Comparison of ENCODE assay signal across 25 cellular contexts in genomic region chr2:44009136-44009744, GRCh38. TPM values are rescaled to one million over a fixed set of nuclear protein-coding genes. Genes with fewer than 3 reads are reported as not detected.
DNase-seq lines count a peak whose midpoint lies in the region; ATAC-seq and TF ChIP-seq lines count a peak whose summit lies in the region.
"Had no signal": no experiment of that assay in that cellular context is flagged by ENCODE, and none has a peak within 500 bp of the region (broad histone marks: within the 10 kb centered on the region; RNA-seq: fewer than 3 reads in every experiment).

No MANE protein-coding gene starts in this region.

- no peaks in the 10 kb centered on the region for H3K36me3 Mint-ChIP-seq in GM23338 (ENCODE audit: low read depth)

- H3K4me3 ChIP-seq in GM23338: no peak overlapping the region
- H3K4me3 ChIP-seq in spleen: no peak overlapping the region
- H3K4me3 ChIP-seq in stomach: no peak overlapping the region
- H3K4me3 ChIP-seq: lung, mucosa of descending colon, SK-N-MC had no signal

- H3K4me1 Mint-ChIP-seq in GM23338: peaks cover 15% of the 10 kb centered on the region
- H3K4me1 Mint-ChIP-seq: nephron progenitor cell had no signal

- WGBS in spleen, 5 donors: 65 to 74% (median 68%) methylated on average over 3 of the region's 3 CpGs
- WGBS in stomach, 5 donors: 71 to 83% (median 73%) methylated on average over 3 of the region's 3 CpGs

- H3K4me1 ChIP-seq in GM23338 (ENCODE audit: insufficient read depth) (peaks cover 12% of the 10 kb centered on the region), spleen (peaks cover 0 to 15% (median 11%) of the 10 kb centered on the region in 6 donors), stomach (peaks cover 0 to 6% (median 0%) of the 10 kb centered on the region in 4 donors)

- no peaks in the 10 kb centered on the region for H3K9me3 Mint-ChIP-seq in GM23338
- H3K9me3 Mint-ChIP-seq: activated naive CD4-positive, alpha-beta T cell treated with anti-CD3 and anti-CD28 coated beads for 36 hours; activated T-cell treated with anti-CD3 and anti-CD28 coated beads, Interleukin-2, amount 50 U/mL, for 72 hours; dendritic cell treated with granulocyte-macrophage colony-stimulating factor and Interleukin-4, amounts not matched to agents 40 ng/mL and 50 ng/mL, for 4 days; nephron progenitor cell; T-helper 2 cell treated with Interferon-gamma antibody and Interleukin-4, amounts not matched to agents 5 μg/mL and 100 μg/mL, for 36 hours had no signal

- DNase-seq in 8988T (peak; percentile 20), GM23338 (ENCODE audit: low spot score) (no peak), iPS-NIHi11 (ENCODE audit: low spot score) (peak; percentile 11), D341Med (ENCODE audit: low spot score) (no peak), spleen (no peak), stomach (no peak)
- DNase-seq: activated CD4-positive, alpha-beta T cell treated with anti-CD3 and anti-CD28 coated beads, Interleukin-2, amount 10 ng/mL, durations not matched to agents 24 days and 14 days; activated naive CD4-positive, alpha-beta T cell treated with anti-CD3 and anti-CD28 coated beads for 36 hours; activated T-cell treated with anti-CD3 and anti-CD28 coated beads, Interleukin-2, amount 50 U/mL, for 72 hours; EL; IMR-90; mucosa of descending colon; NCI-H1417 treated with DMSO at 0.1 percent for 48 hours; NCI-H2081 treated with DMSO at 0.1 percent for 48 hours; nephron progenitor cell; posterior cingulate gyrus; stimulated activated CD8-positive, alpha-beta memory T cell treated with anti-CD3 and anti-CD28 coated beads, Interleukin-4, amount 100 ng/mL, for 48 hours; trophoblast cell had no signal

- H4K20me1 ChIP-seq in GM23338 (replicated peaks; ENCODE audit: insufficient read depth): no peaks in the 10 kb centered on the region

- no peaks in the 10 kb centered on the region for H3K79me2 ChIP-seq in GM23338 (replicated peaks; ENCODE audit: insufficient read depth)

- TF ChIP-seq POLR2A in spleen (IDR thresholded peaks at IDR 0.05) (no peak), stomach (IDR thresholded peaks at IDR 0.05) (no peak)

- H3K9me2 ChIP-seq in GM23338 (ENCODE audit: insufficient read depth): peaks cover 5% of the 10 kb centered on the region; the same call in 1 of the 2 replicates

- no peak for TF ChIP-seq EP300 in stomach (IDR thresholded peaks at IDR 0.05)

- 0 out of 2 replicates have a peak, but pooled peaks cover 2% of the 10 kb centered on the region for H3F3A ChIP-seq in GM23338 (replicated peaks; ENCODE audit: low read depth)

- no peak overlapping the region for H3K4me3 Mint-ChIP-seq in GM23338
- H3K4me3 Mint-ChIP-seq: activated CD4-positive, alpha-beta T cell treated with anti-CD3 and anti-CD28 coated beads, Interleukin-2, amount 10 ng/mL, durations not matched to agents 24 days and 14 days; activated naive CD4-positive, alpha-beta T cell treated with anti-CD3 and anti-CD28 coated beads for 36 hours; activated T-cell treated with anti-CD3 and anti-CD28 coated beads, Interleukin-2, amount 50 U/mL, for 72 hours; dendritic cell treated with granulocyte-macrophage colony-stimulating factor and Interleukin-4, amounts not matched to agents 40 ng/mL and 50 ng/mL, for 4 days; nephron progenitor cell; T-helper 2 cell treated with Interferon-gamma antibody and Interleukin-4, amounts not matched to agents 5 μg/mL and 100 μg/mL, for 36 hours had no signal

- H3K27me3 ChIP-seq in GM23338 (ENCODE audit: insufficient read depth): no peaks in the 10 kb centered on the region
- H3K27me3 ChIP-seq in spleen (replicated peaks in 1 of 7): peaks cover 0 to 23% (median 0%) of the 10 kb centered on the region in 7 donors
- peaks cover 0 to 16% (median 0%) of the 10 kb centered on the region in 3 donors for H3K27me3 ChIP-seq in stomach

- H3K4me2 ChIP-seq in GM23338: no peak overlapping the region

- H3K27ac ChIP-seq in GM23338 (ENCODE audit: low read depth) (no peak overlapping the region), spleen (no peak overlapping the region), stomach (no peak overlapping the region)
- H3K27ac ChIP-seq: C4-2B, SK-N-MC had no signal

- H2AFZ ChIP-seq in GM23338: peak overlapping the region; percentile 43; the same call in 1 of the 2 replicates

- no peaks in the 10 kb centered on the region for H3K27me3 Mint-ChIP-seq in GM23338 (ENCODE audit: insufficient read depth, low read depth, poor library complexity)

- TF ChIP-seq CTCF in GM23338 (conservative IDR thresholded peaks at IDR 0.05; ENCODE audit: low read depth in 2 of 2) (peak in 1 of 2 experiments; percentile 36; a peak in 2 of 4 replicates), spleen (IDR thresholded peaks at IDR 0.05 in 8 of 11, conservative IDR thresholded peaks at IDR 0.05 in 3 of 11) (peak in 1 of 11 experiments; percentile 18), stomach (IDR thresholded peaks at IDR 0.05) (no peak)

- intact Hi-C loops in spleen (cut with DNase I; ENCODE audit: low total_unique reads) (no loop called here), stomach (cut with DNase I; ENCODE audit: low total_unique reads) (no loop called here)

- H3K27ac Mint-ChIP-seq in GM23338: no peak overlapping the region
- H3K27ac Mint-ChIP-seq: activated CD4-positive, alpha-beta T cell treated with anti-CD3 and anti-CD28 coated beads, Interleukin-2, amount 10 ng/mL, durations not matched to agents 24 days and 14 days; activated naive CD4-positive, alpha-beta T cell treated with anti-CD3 and anti-CD28 coated beads for 36 hours; activated T-cell treated with anti-CD3 and anti-CD28 coated beads, Interleukin-2, amount 50 U/mL, for 72 hours; dendritic cell treated with granulocyte-macrophage colony-stimulating factor and Interleukin-4, amounts not matched to agents 40 ng/mL and 50 ng/mL, for 4 days; nephron progenitor cell; T-helper 2 cell treated with Interferon-gamma antibody and Interleukin-4, amounts not matched to agents 5 μg/mL and 100 μg/mL, for 36 hours had no signal

- ATAC-seq in GM23338 (peak; percentile 52), SK-N-SH treated with all-trans-retinoic acid at 6 μM for 48 hours (peak; percentile 67), HG03460 (IDR thresholded peaks at IDR 0.05; ENCODE audit: unreplicated experiment) (no peak)
- ATAC-seq: mucosa of descending colon had no signal

- H3K36me3 ChIP-seq in GM23338 (ENCODE audit: insufficient read depth): no peaks in the 10 kb centered on the region
- H3K36me3 ChIP-seq in spleen: no peaks in the 10 kb centered on the region
- no peaks in the 10 kb centered on the region for H3K36me3 ChIP-seq in stomach

- H3K9me3 ChIP-seq in spleen (no peaks in the 10 kb centered on the region), stomach (no peaks in the 10 kb centered on the region)
- H3K9me3 ChIP-seq: mucosa of descending colon had no signal

TF ChIP-seq in GM23338, 12 proteins besides CTCF, POLR2A, EP300 and RAD21 (continues in another document):
- TF ChIP-seq CREB1 (CRISPR knock-in tag; IDR thresholded peaks at IDR 0.05; ENCODE audit: low read depth): no peak
- no peak for TF ChIP-seq NANOG (IDR thresholded peaks at IDR 0.05; ENCODE audit: borderline replicate concordance)
- no peak for TF ChIP-seq ZNF114 (CRISPR knock-in tag; IDR thresholded peaks at IDR 0.05)
- no peak for TF ChIP-seq ZNF331 (CRISPR knock-in tag; IDR thresholded peaks at IDR 0.05; ENCODE audit: low read depth)

TF ChIP-seq in SK-N-SH treated with all-trans-retinoic acid at 6 μM for 48 hours, 23 proteins besides CTCF, POLR2A, EP300 and RAD21:
- TF ChIP-seq, protein P1, sequence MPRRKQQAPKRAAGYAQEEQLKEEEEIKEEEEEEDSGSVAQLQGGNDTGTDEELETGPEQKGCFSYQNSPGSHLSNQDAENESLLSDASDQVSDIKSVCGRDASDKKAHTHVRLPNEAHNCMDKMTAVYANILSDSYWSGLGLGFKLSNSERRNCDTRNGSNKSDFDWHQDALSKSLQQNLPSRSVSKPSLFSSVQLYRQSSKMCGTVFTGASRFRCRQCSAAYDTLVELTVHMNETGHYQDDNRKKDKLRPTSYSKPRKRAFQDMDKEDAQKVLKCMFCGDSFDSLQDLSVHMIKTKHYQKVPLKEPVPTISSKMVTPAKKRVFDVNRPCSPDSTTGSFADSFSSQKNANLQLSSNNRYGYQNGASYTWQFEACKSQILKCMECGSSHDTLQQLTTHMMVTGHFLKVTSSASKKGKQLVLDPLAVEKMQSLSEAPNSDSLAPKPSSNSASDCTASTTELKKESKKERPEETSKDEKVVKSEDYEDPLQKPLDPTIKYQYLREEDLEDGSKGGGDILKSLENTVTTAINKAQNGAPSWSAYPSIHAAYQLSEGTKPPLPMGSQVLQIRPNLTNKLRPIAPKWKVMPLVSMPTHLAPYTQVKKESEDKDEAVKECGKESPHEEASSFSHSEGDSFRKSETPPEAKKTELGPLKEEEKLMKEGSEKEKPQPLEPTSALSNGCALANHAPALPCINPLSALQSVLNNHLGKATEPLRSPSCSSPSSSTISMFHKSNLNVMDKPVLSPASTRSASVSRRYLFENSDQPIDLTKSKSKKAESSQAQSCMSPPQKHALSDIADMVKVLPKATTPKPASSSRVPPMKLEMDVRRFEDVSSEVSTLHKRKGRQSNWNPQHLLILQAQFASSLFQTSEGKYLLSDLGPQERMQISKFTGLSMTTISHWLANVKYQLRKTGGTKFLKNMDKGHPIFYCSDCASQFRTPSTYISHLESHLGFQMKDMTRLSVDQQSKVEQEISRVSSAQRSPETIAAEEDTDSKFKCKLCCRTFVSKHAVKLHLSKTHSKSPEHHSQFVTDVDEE (CRISPR knock-in tag; IDR thresholded peaks at IDR 0.05): 0 out of 2 replicates have a peak, but pooled peaks have one; percentile 30
- TF ChIP-seq GLIS3 (CRISPR knock-in tag; IDR thresholded peaks at IDR 0.05): no peak

RNA-seq across cellular contexts. Expression of gene LRPPRC, which starts 13.5 kb away (rescaled TPM):
- total RNA-seq in GM23338 (2014; rRNA removed; shearing (Covaris generic)): 200 and 211 TPM in 2 replicates
- polyA plus RNA-seq in GM23338 (2016; fragmentation: Nextera tagmentation; extraction: Ambion mirVana) (163 and 175 TPM in 2 replicates), spleen (10 to 100 TPM; 25.0 to 28.7 (median 27.3) TPM), stomach (10 to 100 TPM; 12.6 to 26.7 (median 21.5) TPM)
- total RNA-seq in spleen (10 to 100 TPM; 52.3 to 72.5 (median 60.3) TPM), stomach (100 to 1,000 TPM in 1 of 5 donors, 10 to 100 TPM in 4; 18.1 to 124 (median 67.9) TPM)

Comparison
In these comparisons a context has a peak if more than half of its experiments do, and no peak if none do; other contexts are left out.
1. DNase-seq: peak in 8988T (single experiment) and iPS-NIHi11 (single experiment); none in GM23338 (single experiment), D341Med (single experiment), spleen (single experiment) and stomach (single experiment).